Comparison of ENCODE assay signal across 1 cellular context in the genomic region with DNA sequence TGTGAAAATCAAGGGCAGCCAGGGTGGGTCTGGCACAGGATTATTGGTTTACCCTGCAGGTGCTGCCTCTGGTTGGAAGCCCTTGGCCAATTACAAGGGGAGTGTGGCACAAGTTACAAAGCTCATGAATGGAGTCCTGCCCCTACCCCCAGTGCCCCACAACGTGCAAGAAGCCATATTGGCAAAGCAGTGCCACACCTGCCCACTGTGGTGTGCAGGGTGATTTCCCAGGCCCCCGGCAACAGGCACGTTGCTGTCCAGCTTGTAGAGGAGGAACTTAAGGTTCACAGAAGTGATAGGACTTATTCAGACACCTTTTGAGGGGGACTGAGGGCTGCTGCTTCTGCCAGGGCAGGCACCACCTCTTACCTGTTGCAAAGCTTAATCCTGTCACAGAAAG.
TF ChIP-seq lines count a peak whose summit lies in the region.

No MANE protein-coding gene starts in this region.

TF ChIP-seq in GM23338, 12 proteins besides CTCF, POLR2A, EP300 and RAD21 (continued from another document):
- TF ChIP-seq ZNF462 (CRISPR knock-in tag; IDR thresholded peaks at IDR 0.05) (no peak), EZH2 (IDR thresholded peaks at IDR 0.05; ENCODE audit: low read depth, unreplicated experiment) (no peak), EZH2phosphoT487 (IDR thresholded peaks at IDR 0.05; ENCODE audit: unreplicated experiment) (no peak)
